ENCODE assay signal across 4 cellular contexts in genomic region chr14:67719385-67719784, GRCh38. TPM values are rescaled to one million over a fixed set of nuclear protein-coding genes. Genes with fewer than 3 reads are reported as not detected.
"Had no signal": no experiment of that assay in that cellular context is flagged by ENCODE, and none has a peak within 500 bp of the region (broad histone marks: within the 10 kb centered on the region; RNA-seq: fewer than 3 reads in every experiment).

No MANE protein-coding gene starts in this region.

RNA-seq across cellular contexts. Expression of gene RDH12, which starts 17.7 kb away (rescaled TPM):
- total RNA-seq: thoracic aorta, tibial nerve, urinary bladder, uterus had no signal
